Comparison of ENCODE assay signal across 7 cellular contexts in genomic region chr22:32417906-32418305, GRCh38. TPM values are rescaled to one million over a fixed set of nuclear protein-coding genes. Genes with fewer than 3 reads are reported as not detected.
"Had no signal": no experiment of that assay in that cellular context is flagged by ENCODE, and none has a peak within 500 bp of the region (broad histone marks: within the 10 kb centered on the region; RNA-seq: fewer than 3 reads in every experiment).

No MANE protein-coding gene starts in this region.

- DNase-seq: GDM1, GF-D8 had no signal

- FAIRE-seq: G401.6, GM12891, GM18507, GM19239 had no signal

RNA-seq across cellular contexts. Expression of gene BPIFC, which starts 46.3 kb away (rescaled TPM):
- total RNA-seq: G401 had no signal
